8 cellular contexts compared by ENCODE assay signal in the genomic region with DNA sequence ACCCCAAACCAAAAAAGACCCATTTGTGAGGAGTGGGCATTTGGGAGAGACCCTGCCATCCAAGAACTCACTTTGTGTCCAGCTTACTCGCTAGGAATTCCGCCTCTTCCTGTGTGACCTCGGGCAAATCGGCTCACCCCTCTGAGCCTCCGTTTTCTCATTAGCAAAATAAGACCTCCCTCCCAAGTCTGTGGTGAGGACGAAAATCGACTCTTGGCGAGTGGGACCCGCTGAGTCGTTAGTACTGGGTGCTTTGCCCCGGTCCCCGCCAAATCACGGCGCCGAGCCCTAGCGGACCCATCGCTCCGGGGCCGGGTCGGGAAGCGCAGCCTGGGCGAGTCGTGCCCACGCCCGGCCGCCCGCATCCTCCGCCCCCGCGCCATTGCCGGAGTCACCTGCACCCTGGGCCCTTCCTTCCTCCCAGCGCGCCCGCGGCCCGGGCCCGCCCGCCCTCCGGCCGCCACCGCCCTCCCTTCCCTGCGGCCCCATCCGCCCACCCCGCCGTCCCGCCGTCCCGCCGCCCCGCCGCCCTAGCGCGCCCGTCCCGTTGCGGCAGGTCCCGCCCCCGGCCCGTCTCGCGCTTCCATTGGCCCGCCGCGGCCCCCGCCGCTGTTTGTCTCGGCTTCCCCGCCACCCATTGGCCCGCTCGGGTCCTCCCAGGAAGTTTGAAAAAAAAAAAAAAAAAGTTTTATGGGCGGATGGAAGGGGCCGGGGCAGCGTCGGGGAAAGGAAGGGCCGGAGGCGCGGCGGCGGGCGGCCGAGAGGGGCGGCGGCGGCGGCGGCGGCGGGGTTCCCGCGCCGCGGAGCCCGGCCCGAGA. TPM values are rescaled to one million over a fixed set of nuclear protein-coding genes. Genes with fewer than 3 reads are reported as not detected.
DNase-seq lines count a peak whose midpoint lies in the region; ATAC-seq and TF ChIP-seq lines count a peak whose summit lies in the region.

No MANE protein-coding gene starts in this region.

- peak; percentile 29 for ATAC-seq in GM18861 (IDR thresholded peaks at IDR 0.05; ENCODE audit: unreplicated experiment)
- ATAC-seq in HG03175 (IDR thresholded peaks at IDR 0.05; ENCODE audit: unreplicated experiment): peak; percentile 78

- no peaks in the 10 kb centered on the region for H3K9me3 Mint-ChIP-seq in activated CD4-positive, alpha-beta memory T cell treated with anti-CD3 and anti-CD28 coated beads, Interleukin-2, amount 10 ng/mL, durations not matched to agents 7 days and 5 days

- WGBS in lower leg skin, 2 donors: 1% methylated on average over 27 to 51 of the region's 94 CpGs

- H3K27ac ChIP-seq in dorsolateral prefrontal cortex: peak overlapping the region in 40 of 59 donors; percentile 8 to 90 (median 68)

- H3K4me3 Mint-ChIP-seq in activated CD4-positive, alpha-beta memory T cell treated with anti-CD3 and anti-CD28 coated beads, Interleukin-2, amount 10 ng/mL, durations not matched to agents 7 days and 5 days: peak overlapping the region; percentile 95

- DNase-seq in A172 (ENCODE audit: low spot score) (peak; percentile 45), NCI-H748 treated with DMSO at 0.1 percent for 48 hours (lab: John Stamatoyannopoulos, UW) (peak; percentile 58), dorsolateral prefrontal cortex (peak; percentile 78 to 89 (median 87)), lower leg skin (ENCODE audit: low spot score in 2 of 2) (peak; percentile 84 to 98)
- DNase-seq in activated CD4-positive, alpha-beta memory T cell treated with anti-CD3 and anti-CD28 coated beads, Interleukin-2, amount 10 ng/mL, durations not matched to agents 7 days and 5 days: peak; percentile 91
- DNase-seq in stimulated activated CD4-positive, alpha-beta T cell treated with anti-CD3 and anti-CD28 coated beads, Interleukin-4, amount 100 ng/mL, for 1 hour: peak; percentile 89

- H3K4me3 ChIP-seq in dorsolateral prefrontal cortex: peak overlapping the region; percentile 58 to 91 (median 80)
- H3K4me3 ChIP-seq in lower leg skin (ENCODE audit: low read depth, poor library complexity, severe bottlenecking): peak overlapping the region; percentile 98

- TF ChIP-seq CTCF in dorsolateral prefrontal cortex (IDR thresholded peaks at IDR 0.05 in 54 of 56, conservative IDR thresholded peaks at IDR 0.05 in 2 of 56; ENCODE audit: low read depth in 1 of 56, partially characterized antibody in 56 of 56): no peak
- no peak for TF ChIP-seq CTCF in lower leg skin (IDR thresholded peaks at IDR 0.05)

- peaks cover 12% of the 10 kb centered on the region for H3K36me3 Mint-ChIP-seq in activated CD4-positive, alpha-beta memory T cell treated with anti-CD3 and anti-CD28 coated beads, Interleukin-2, amount 10 ng/mL, durations not matched to agents 7 days and 5 days (ENCODE audit: low read depth)

- no peak for TF ChIP-seq POLR2A in lower leg skin (IDR thresholded peaks at IDR 0.05)

- intact Hi-C loops in dorsolateral prefrontal cortex (cut with DNase I): loop anchor here in 1 of 2 donors (5.0 kb wide), 1 partner anchor 138 kb away; the partner anchor contains the start of gene GGA1
- intact Hi-C loops in lower leg skin (cut with DNase I; ENCODE audit: low total_unique reads): no loop called here

- peaks cover 53% of the 10 kb centered on the region for H3K4me1 Mint-ChIP-seq in activated CD4-positive, alpha-beta memory T cell treated with anti-CD3 and anti-CD28 coated beads, Interleukin-2, amount 10 ng/mL, durations not matched to agents 7 days and 5 days

- peaks cover 0 to 5% (median 0%) of the 10 kb centered on the region in 45 donors for H3K27me3 ChIP-seq in dorsolateral prefrontal cortex

- no peaks in the 10 kb centered on the region for H3K27me3 Mint-ChIP-seq in activated CD4-positive, alpha-beta memory T cell treated with anti-CD3 and anti-CD28 coated beads, Interleukin-2, amount 10 ng/mL, durations not matched to agents 7 days and 5 days

- peak overlapping the region; percentile 81 for H3K27ac Mint-ChIP-seq in activated CD4-positive, alpha-beta memory T cell treated with anti-CD3 and anti-CD28 coated beads, Interleukin-2, amount 10 ng/mL, durations not matched to agents 7 days and 5 days

- CTCF ChIA-PET in activated CD4-positive, alpha-beta memory T cell treated with anti-CD3 and anti-CD28 coated beads, Interleukin-2, amount 10 ng/mL, durations not matched to agents 7 days and 5 days (lab: Charles Lee): no interaction called here

- POLR2A ChIA-PET in activated CD4-positive, alpha-beta memory T cell treated with anti-CD3 and anti-CD28 coated beads, Interleukin-2, amount 10 ng/mL, durations not matched to agents 7 days and 5 days (lab: Charles Lee): interaction anchor here (1.2 kb wide), 1 partner anchor 9 kb away, joined by 3 read pairs; no protein-coding TSS in a partner anchor

RNA-seq across cellular contexts. Expression of gene TRIOBP, which starts 48.9 kb away (rescaled TPM):
- total RNA-seq in A172 (2014; rRNA removed; shearing (Covaris generic)): 41.4 and 43.4 TPM in 2 replicates
- 10 to 100 TPM; 40.9 to 42.7 TPM for total RNA-seq in activated CD4-positive, alpha-beta memory T cell treated with anti-CD3 and anti-CD28 coated beads, Interleukin-2, amount 10 ng/mL, durations not matched to agents 7 days and 5 days
- total RNA-seq in dorsolateral prefrontal cortex: 10 to 100 TPM in 114 of 120 experiments, 1 to 10 TPM in 6; 7.5 to 29.3 (median 14.5) TPM
- 10 to 100 TPM; 45.3 to 86.4 (median 65.1) TPM for total RNA-seq in lower leg skin

RNA-seq across cellular contexts. Expression of gene NOL12, which starts 59.6 kb away (rescaled TPM):
- 24.2 and 56.1 TPM in 2 replicates for total RNA-seq in A172 (2014; rRNA removed; shearing (Covaris generic))
- 10 to 100 TPM; 36.6 to 36.9 TPM for total RNA-seq in activated CD4-positive, alpha-beta memory T cell treated with anti-CD3 and anti-CD28 coated beads, Interleukin-2, amount 10 ng/mL, durations not matched to agents 7 days and 5 days
- total RNA-seq in dorsolateral prefrontal cortex (10 to 100 TPM; 14.9 to 41.9 (median 27.5) TPM), lower leg skin (10 to 100 TPM; 24.3 to 72.3 (median 36.1) TPM)

Comparison
In these comparisons a context has a peak if more than half of its experiments do, and no peak if none do; other contexts are left out.
1. Peak in every context shown above with its lines: DNase-seq, ATAC-seq, H3K4me3 ChIP-seq and H3K27ac ChIP-seq.